19 cellular contexts compared by ENCODE assay signal in the genomic region with DNA sequence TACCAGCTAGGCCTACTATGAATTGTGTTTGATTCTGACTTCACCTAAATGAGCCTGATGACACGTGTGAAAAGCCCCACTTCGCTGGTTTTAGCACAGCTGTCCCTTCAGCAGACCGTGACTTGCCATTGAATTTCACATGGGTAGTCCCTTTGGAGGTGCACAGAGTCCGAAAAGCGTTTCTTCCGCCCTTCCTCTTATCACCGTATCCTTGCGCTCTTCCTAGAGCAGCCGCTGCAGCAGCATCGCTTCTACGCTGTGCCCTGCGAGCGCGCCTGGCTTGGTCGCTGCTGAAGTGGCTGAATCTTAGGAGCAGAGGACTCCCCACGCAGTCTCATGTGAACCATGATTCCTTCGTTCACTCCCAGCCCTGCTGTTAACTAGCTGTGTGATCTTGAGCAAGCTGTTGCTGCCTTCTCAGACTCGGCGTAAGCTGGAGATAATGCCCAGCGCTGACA.
DNase-seq lines count a peak whose midpoint lies in the region; ATAC-seq and TF ChIP-seq lines count a peak whose summit lies in the region.
"Had no signal": no experiment of that assay in that cellular context is flagged by ENCODE, and none has a peak within 500 bp of the region (broad histone marks: within the 10 kb centered on the region; RNA-seq: fewer than 3 reads in every experiment).

No MANE protein-coding gene starts in this region.

- H3K4me1 ChIP-seq in Caco-2 (no peaks in the 10 kb centered on the region), A673 (ENCODE audit: insufficient read depth, low read length, poor library complexity, severe bottlenecking) (peaks cover 9% of the 10 kb centered on the region)

- H3K27ac Mint-ChIP-seq in nephron progenitor cell (no peak overlapping the region), Caco-2 (ENCODE audit: unreplicated experiment) (no peak overlapping the region)
- H3K27ac Mint-ChIP-seq in activated CD8-positive, alpha-beta T cell treated with anti-CD3 and anti-CD28 coated beads for 36 hours = no peak overlapping the region
- H3K27ac Mint-ChIP-seq: activated CD4-positive, alpha-beta memory T cell treated with anti-CD3 and anti-CD28 coated beads for 36 hours; dendritic cell treated with granulocyte-macrophage colony-stimulating factor and Interleukin-4, amounts not matched to agents 40 ng/mL and 50 ng/mL, for 4 days; natural killer cell had no signal

- H3K9me3 Mint-ChIP-seq in nephron progenitor cell (peaks cover 11% of the 10 kb centered on the region), Caco-2 (ENCODE audit: unreplicated experiment) (no peaks in the 10 kb centered on the region)
- H3K9me3 Mint-ChIP-seq in activated CD8-positive, alpha-beta T cell treated with anti-CD3 and anti-CD28 coated beads for 36 hours = no peaks in the 10 kb centered on the region
- H3K9me3 Mint-ChIP-seq: activated CD4-positive, alpha-beta memory T cell treated with anti-CD3 and anti-CD28 coated beads for 36 hours; dendritic cell treated with granulocyte-macrophage colony-stimulating factor and Interleukin-4, amounts not matched to agents 40 ng/mL and 50 ng/mL, for 4 days; natural killer cell had no signal

- DNase-seq in D341Med (ENCODE audit: low spot score) (peak; percentile 69), NCI-H510A (lab: John Stamatoyannopoulos, UW) (peak; percentile 11), nephron progenitor cell (peak; percentile 14), middle frontal gyrus (ENCODE audit: extremely low spot score, low spot score) (no peak), Caco-2 (no peak), A673 (ENCODE audit: low spot score) (no peak)
- no peak for DNase-seq in activated CD8-positive, alpha-beta T cell treated with anti-CD3 and anti-CD28 coated beads for 36 hours
- DNase-seq: activated CD4-positive, alpha-beta memory T cell treated with anti-CD3 and anti-CD28 coated beads for 36 hours; DMS79 treated with DMSO at 0.1 percent for 48 hours; esophagus squamous epithelium; GOT3; MG63; natural killer cell; NCI-H2029 treated with DMSO at 0.1 percent for 48 hours; right lobe of liver; SK-N-SH; stimulated activated CD4-positive, alpha-beta T cell treated with anti-CD3 and anti-CD28 coated beads, Interleukin-2, amount 100 ng/mL, for 48 hours had no signal

- H3K4me1 Mint-ChIP-seq in nephron progenitor cell (peaks cover 65% of the 10 kb centered on the region), Caco-2 (ENCODE audit: low read depth, unreplicated experiment) (no peaks in the 10 kb centered on the region)
- H3K4me1 Mint-ChIP-seq in activated CD8-positive, alpha-beta T cell treated with anti-CD3 and anti-CD28 coated beads for 36 hours (ENCODE audit: low read depth) = no peaks in the 10 kb centered on the region
- H3K4me1 Mint-ChIP-seq: natural killer cell had no signal

- CTCF ChIA-PET in activated CD8-positive, alpha-beta T cell treated with anti-CD3 and anti-CD28 coated beads for 36 hours (lab: Charles Lee) = no interaction called here
- CTCF ChIA-PET in Caco-2 (lab: Charles Lee) = interaction anchor here (0.5 kb wide), 1 partner anchor 614 kb away, joined by 3 read pairs; no protein-coding TSS in a partner anchor
- CTCF ChIA-PET in A673 (lab: Charles Lee) = no interaction called here

- H3K27me3 ChIP-seq in Caco-2 (replicated peaks; ENCODE audit: control insufficient read depth, insufficient read depth, low read length) (no peaks in the 10 kb centered on the region), A673 (replicated peaks; ENCODE audit: insufficient read depth, low read depth, low read length, poor library complexity) (no peaks in the 10 kb centered on the region)
- H3K27me3 ChIP-seq: esophagus squamous epithelium, MG63, right lobe of liver had no signal

- no peaks in the 10 kb centered on the region for H3K36me3 ChIP-seq in Caco-2 (ENCODE audit: control insufficient read depth, insufficient read depth, low read length)
- H3K36me3 ChIP-seq in A673 (ENCODE audit: insufficient read depth, low read length, poor library complexity, severe bottlenecking) = no peaks in the 10 kb centered on the region
- H3K36me3 ChIP-seq: esophagus squamous epithelium, MG63, right lobe of liver had no signal

- H3K36me3 Mint-ChIP-seq in nephron progenitor cell (ENCODE audit: low read depth) (peaks cover 6% of the 10 kb centered on the region), Caco-2 (ENCODE audit: insufficient read depth, unreplicated experiment) (no peaks in the 10 kb centered on the region)
- H3K36me3 Mint-ChIP-seq in activated CD8-positive, alpha-beta T cell treated with anti-CD3 and anti-CD28 coated beads for 36 hours (ENCODE audit: low read depth) = no peaks in the 10 kb centered on the region
- H3K36me3 Mint-ChIP-seq: activated CD4-positive, alpha-beta memory T cell treated with anti-CD3 and anti-CD28 coated beads for 36 hours; natural killer cell had no signal

- ATAC-seq in activated CD8-positive, alpha-beta T cell treated with anti-CD3 and anti-CD28 coated beads for 36 hours = no peak
- ATAC-seq: natural killer cell had no signal

- BruUV-seq in Caco-2 (replicated peaks; lab: Mats Ljungman, UMichigan) = no TSS peak
- BruUV-seq in A673 (replicated peaks; lab: Mats Ljungman, UMichigan) = no TSS peak

- intact Hi-C loops in activated CD8-positive, alpha-beta T cell treated with anti-CD3 and anti-CD28 coated beads for 36 hours (cut with micrococcal nuclease) = no loop called here
- intact Hi-C loops in Caco-2 (cut with micrococcal nuclease; ENCODE audit: unreplicated experiment) (loop anchor here (10.0 kb wide), 1 partner anchor 330 kb away; no protein-coding TSS in a partner anchor), A673 (cut with micrococcal nuclease; ENCODE audit: unreplicated experiment) (loop anchor here (5.0 kb wide), 2 partner anchors 1103 to 1253 kb away; no protein-coding TSS in a partner anchor)

- no peaks in the 10 kb centered on the region for H3K9me3 ChIP-seq in Caco-2
- no peaks in the 10 kb centered on the region for H3K9me3 ChIP-seq in A673 (ENCODE audit: low read depth, low read length, poor library complexity, severe bottlenecking)
- H3K9me3 ChIP-seq: esophagus squamous epithelium, MG63, right lobe of liver, SK-N-SH had no signal

- no peak overlapping the region for H3K4me3 Mint-ChIP-seq in nephron progenitor cell
- no peak overlapping the region for H3K4me3 Mint-ChIP-seq in activated CD8-positive, alpha-beta T cell treated with anti-CD3 and anti-CD28 coated beads for 36 hours
- no peak overlapping the region for H3K4me3 Mint-ChIP-seq in Caco-2 (ENCODE audit: unreplicated experiment)
- H3K4me3 Mint-ChIP-seq: activated CD4-positive, alpha-beta memory T cell treated with anti-CD3 and anti-CD28 coated beads for 36 hours; dendritic cell treated with granulocyte-macrophage colony-stimulating factor and Interleukin-4, amounts not matched to agents 40 ng/mL and 50 ng/mL, for 4 days; natural killer cell had no signal

- H3K27ac ChIP-seq in cingulate gyrus (ENCODE audit: low read depth, low read length) (peak overlapping the region; percentile 95), A673 (ENCODE audit: low read depth, low read length, poor library complexity, severe bottlenecking) (no peak overlapping the region)
- H3K27ac ChIP-seq: esophagus squamous epithelium, right lobe of liver had no signal

- POLR2A ChIA-PET in activated CD8-positive, alpha-beta T cell treated with anti-CD3 and anti-CD28 coated beads for 36 hours (lab: Charles Lee) = no interaction called here
- POLR2A ChIA-PET in Caco-2 (lab: Charles Lee) = no interaction called here
- POLR2A ChIA-PET in A673 (lab: Charles Lee; ENCODE audit: low non-redundant PET) = no interaction called here

- TF ChIP-seq CTCF in nephron progenitor cell (IDR thresholded peaks at IDR 0.05) (no peak), Caco-2 (IDR thresholded peaks at IDR 0.05; ENCODE audit: insufficient read depth in 1 of 2, low read depth in 1 of 2, low read length in 1 of 2, severe bottlenecking in 1 of 2, unreplicated experiment in 1 of 2) (no peak), A673 (conservative IDR thresholded peaks at IDR 0.05; ENCODE audit: low read depth, low read length) (no peak)
- no peak for TF ChIP-seq CTCF in activated CD8-positive, alpha-beta T cell treated with anti-CD3 and anti-CD28 coated beads for 36 hours (IDR thresholded peaks at IDR 0.05)

- H3K27me3 Mint-ChIP-seq in nephron progenitor cell (ENCODE audit: low read depth, poor library complexity) (peaks cover 4% of the 10 kb centered on the region), Caco-2 (ENCODE audit: insufficient read depth, unreplicated experiment) (peaks cover 6% of the 10 kb centered on the region)
- H3K27me3 Mint-ChIP-seq in activated CD8-positive, alpha-beta T cell treated with anti-CD3 and anti-CD28 coated beads for 36 hours = no peaks in the 10 kb centered on the region
- H3K27me3 Mint-ChIP-seq: dendritic cell treated with granulocyte-macrophage colony-stimulating factor and Interleukin-4, amounts not matched to agents 40 ng/mL and 50 ng/mL, for 4 days had no signal

- H3K4me3 ChIP-seq in Caco-2 (ENCODE audit: low read depth, low read length) (no peak overlapping the region), A673 (ENCODE audit: low read depth, low read length, poor library complexity, severe bottlenecking) (no peak overlapping the region)
- H3K4me3 ChIP-seq: esophagus squamous epithelium, MG63, right lobe of liver had no signal

Comparison
In these comparisons a context has a peak if more than half of its experiments do, and no peak if none do; other contexts are left out.
1. DNase-seq: peak in D341Med (single experiment), NCI-H510A (single experiment) and nephron progenitor cell (single experiment); none in middle frontal gyrus (single experiment), activated CD8-positive, alpha-beta T cell treated with anti-CD3 and anti-CD28 coated beads for 36 hours (single experiment), Caco-2 (0 of 2) and A673 (single experiment).